ENCODE assay signal across 13 cellular contexts in the genomic region with DNA sequence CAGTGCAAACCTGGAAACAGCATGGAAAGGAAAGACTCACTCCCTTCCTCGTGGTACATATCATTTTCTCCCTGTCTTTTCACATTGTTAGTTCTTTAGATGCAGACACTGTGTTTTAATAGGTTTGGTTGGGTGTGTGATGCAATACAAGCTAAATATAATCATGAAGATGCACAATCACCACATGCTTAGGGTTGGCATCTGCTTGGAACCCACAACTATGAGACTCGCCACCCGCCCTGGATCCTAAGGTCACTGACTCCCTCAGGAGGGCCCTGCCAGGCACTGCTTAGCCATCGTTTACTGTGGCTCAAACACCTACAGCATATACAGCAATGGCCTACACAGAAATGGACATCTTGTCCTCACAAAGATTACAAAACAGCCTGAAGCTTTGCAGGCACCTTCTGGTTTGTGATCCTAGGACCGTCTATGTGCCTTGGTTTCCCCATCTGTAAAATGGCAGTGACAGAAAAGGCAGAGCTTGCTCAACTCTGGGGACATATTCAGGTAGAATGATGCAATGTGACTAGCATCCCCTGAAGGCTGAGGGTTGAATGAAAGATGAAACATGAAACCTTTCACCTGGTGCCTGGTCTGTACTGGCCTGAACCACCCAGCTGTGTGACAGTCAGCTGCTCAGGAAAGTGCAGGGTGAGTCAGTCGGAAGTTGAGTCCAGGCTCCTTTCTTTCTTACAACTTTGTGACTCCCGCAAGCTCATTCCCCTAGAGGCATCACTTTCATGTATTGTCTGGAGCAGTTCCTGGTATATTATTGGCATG.
A peak's percentile ranks its signal among the peaks of the same experiment; 100 is the strongest.
DNase-seq lines count a peak whose midpoint lies in the region; ATAC-seq and TF ChIP-seq lines count a peak whose summit lies in the region.
"Had no signal": no experiment of that assay in that cellular context is flagged by ENCODE, and none has a peak within 500 bp of the region (broad histone marks: within the 10 kb centered on the region; RNA-seq: fewer than 3 reads in every experiment).

No MANE protein-coding gene starts in this region.

- no peaks in the 10 kb centered on the region for H3K79me2 ChIP-seq in OCI-LY3 (ENCODE audit: low read length)

- no peak overlapping the region for H3K9ac ChIP-seq in OCI-LY3 (ENCODE audit: low read length)

- ATAC-seq in HG03175 (IDR thresholded peaks at IDR 0.05; ENCODE audit: unreplicated experiment): no peak

- WGBS in lower leg skin, 2 donors: 77 to 83% methylated on average over 7 of the region's 7 CpGs

- no peaks in the 10 kb centered on the region for H4K20me1 ChIP-seq in OCI-LY3 (ENCODE audit: insufficient read depth, low read length)

- H3K4me3 ChIP-seq in OCI-LY3 (ENCODE audit: low read length): no peak overlapping the region
- no peak overlapping the region for H3K4me3 ChIP-seq in fibroblast of mammary gland (ENCODE audit: control insufficient read depth, low read depth, low read length)
- H3K4me3 ChIP-seq in lower leg skin (ENCODE audit: low read depth, poor library complexity, severe bottlenecking): no peak overlapping the region
- H3K4me3 ChIP-seq: vagina had no signal

- TF ChIP-seq CTCF in OCI-LY3 (IDR thresholded peaks at IDR 0.05; ENCODE audit: low read depth, low read length) (no peak), fibroblast of mammary gland (conservative IDR thresholded peaks at IDR 0.05; ENCODE audit: control insufficient read depth, insufficient read depth, low read depth, low read length) (no peak), lower leg skin (IDR thresholded peaks at IDR 0.05) (no peak)

- H3K9me3 ChIP-seq in OCI-LY3 (ENCODE audit: insufficient read depth, low read length): no peaks in the 10 kb centered on the region
- H3K9me3 ChIP-seq: vagina had no signal

- no peaks in the 10 kb centered on the region for H3K27me3 ChIP-seq in OCI-LY3 (ENCODE audit: low read depth, low read length)
- H3K27me3 ChIP-seq: vagina had no signal

- H3K4me2 ChIP-seq in OCI-LY3 (ENCODE audit: low read length): peak overlapping the region; percentile 1; the same call in 1 of the 2 replicates

- H3K4me1 ChIP-seq in OCI-LY3 (ENCODE audit: low read length): peaks cover 65% of the 10 kb centered on the region
- H3K4me1 ChIP-seq: vagina had no signal

- TF ChIP-seq POLR2A in lower leg skin (IDR thresholded peaks at IDR 0.05): no peak

- intact Hi-C loops in lower leg skin (cut with DNase I; ENCODE audit: low total_unique reads): no loop called here

- DNase-seq in Daoy (ENCODE audit: low read depth) (peak; percentile 83), HT-29 (ENCODE audit: low spot score) (peak; percentile 63), fibroblast of mammary gland (ENCODE audit: low read depth) (peak; percentile 63), lower leg skin (ENCODE audit: low spot score in 2 of 2) (no peak), NCI-H226 (no peak)
- no peak for DNase-seq in activated effector memory CD4-positive, alpha-beta T cell treated with Interleukin-2 at 50 U/mL for 16 hours
- DNase-seq: CD4-positive, alpha-beta memory T cell; effector memory CD4-positive, alpha-beta T cell; kidney; nucleus accumbens had no signal

- no peaks in the 10 kb centered on the region for H3K36me3 ChIP-seq in OCI-LY3 (replicated peaks; ENCODE audit: low read depth, low read length)
- H3K36me3 ChIP-seq: vagina had no signal

- peak overlapping the region; percentile 7; the same call in 1 of the 2 replicates for H3K27ac ChIP-seq in OCI-LY3 (ENCODE audit: low read length)
- H3K27ac ChIP-seq: vagina had no signal

- no peak overlapping the region for H2AFZ ChIP-seq in OCI-LY3 (ENCODE audit: low read depth, low read length)

Comparison
In these comparisons a context has a peak if more than half of its experiments do, and no peak if none do; other contexts are left out.
1. DNase-seq: peak in Daoy (single experiment), HT-29 (single experiment) and fibroblast of mammary gland (single experiment); none in activated effector memory CD4-positive, alpha-beta T cell treated with Interleukin-2 at 50 U/mL for 16 hours (single experiment), lower leg skin (0 of 2) and NCI-H226 (single experiment).